In the genomic region with DNA sequence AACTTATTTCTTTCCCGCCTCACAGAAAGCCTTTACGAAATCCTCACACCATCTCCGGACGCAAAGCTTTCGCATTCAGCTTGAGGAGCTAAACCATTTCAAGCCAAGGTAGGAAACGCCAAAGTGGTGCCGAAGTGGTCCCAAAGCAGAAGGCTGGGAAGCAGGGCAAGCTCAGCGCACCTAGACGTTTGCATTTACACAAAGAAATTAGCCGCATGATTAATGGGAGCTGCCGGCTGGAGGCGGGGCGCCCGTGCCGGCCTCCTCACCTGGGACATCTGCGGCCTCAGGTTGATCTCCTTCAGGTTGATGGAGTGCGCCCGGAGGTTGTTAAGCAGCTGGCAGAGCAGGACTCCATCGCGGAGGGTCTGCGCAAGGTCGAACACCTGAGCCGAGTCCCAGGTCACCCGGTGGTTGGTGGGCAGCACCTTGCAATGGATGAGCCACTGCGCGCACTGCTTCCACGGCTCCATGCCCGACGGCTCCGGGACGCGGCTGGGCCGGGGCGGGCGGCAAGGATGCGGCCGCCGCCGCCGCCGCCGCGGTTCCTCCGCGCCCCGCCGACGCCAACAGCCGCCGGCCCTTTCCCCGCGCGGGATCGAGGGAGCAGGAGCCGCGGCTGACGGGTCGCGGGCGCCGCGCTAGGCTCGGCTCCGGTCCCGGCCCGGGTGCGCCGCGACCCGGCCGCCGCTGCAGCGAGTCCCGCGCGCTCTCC, we compare ENCODE assay signal across 7 cellular contexts. TPM values are rescaled to one million over a fixed set of nuclear protein-coding genes. Genes with fewer than 3 reads are reported as not detected.
DNase-seq lines count a peak whose midpoint lies in the region; ATAC-seq lines count a peak whose summit lies in the region.

No MANE protein-coding gene starts in this region.

- H3K27me3 ChIP-seq in iPS DF 6.9 (ENCODE audit: control insufficient read depth, insufficient read depth, low read length): peaks cover 2% of the 10 kb centered on the region; the same call in 1 of the 2 replicates
- H3K27me3 ChIP-seq in skeletal muscle satellite cell (ENCODE audit: control insufficient read depth, insufficient read depth, low read length): peaks cover 23% of the 10 kb centered on the region

- H3K27ac Mint-ChIP-seq in activated naive CD8-positive, alpha-beta T cell treated with anti-CD3 and anti-CD28 coated beads, Interleukin-2, amount 50 U/mL, for 24 hours: peak overlapping the region; percentile 93

- H3K9me3 Mint-ChIP-seq in activated naive CD8-positive, alpha-beta T cell treated with anti-CD3 and anti-CD28 coated beads, Interleukin-2, amount 50 U/mL, for 24 hours: no peaks in the 10 kb centered on the region

- H3K4me2 ChIP-seq in skeletal muscle satellite cell (ENCODE audit: low read length): peak overlapping the region; percentile 93

- H3K4me3 ChIP-seq in iPS DF 6.9 (ENCODE audit: low read length) (peak overlapping the region; percentile 72; the same call in 1 of the 2 replicates), skeletal muscle satellite cell (ENCODE audit: low read length) (peak overlapping the region; percentile 69)

- H3K9ac ChIP-seq in skeletal muscle satellite cell (ENCODE audit: low read depth, low read length): no peak overlapping the region

- H3K4me1 ChIP-seq in iPS DF 6.9 (ENCODE audit: control insufficient read depth, insufficient read depth, low read length) (no peaks in the 10 kb centered on the region), skeletal muscle satellite cell (ENCODE audit: control insufficient read depth, insufficient read depth, low read length) (peaks cover 13% of the 10 kb centered on the region)

- H3K9me3 ChIP-seq in iPS DF 6.9 (ENCODE audit: control insufficient read depth, insufficient read depth, low read length): no peaks in the 10 kb centered on the region
- no peaks in the 10 kb centered on the region for H3K9me3 ChIP-seq in skeletal muscle satellite cell (replicated peaks; ENCODE audit: low read length)

- H3K4me3 Mint-ChIP-seq in activated naive CD8-positive, alpha-beta T cell treated with anti-CD3 and anti-CD28 coated beads, Interleukin-2, amount 50 U/mL, for 24 hours: peak overlapping the region; percentile 95

- no peaks in the 10 kb centered on the region for H3K36me3 ChIP-seq in iPS DF 6.9 (ENCODE audit: control insufficient read depth, insufficient read depth, low read length)
- H3K36me3 ChIP-seq in skeletal muscle satellite cell (ENCODE audit: insufficient read depth, low read length): no peaks in the 10 kb centered on the region

- ATAC-seq in GM19351 (IDR thresholded peaks at IDR 0.05; ENCODE audit: unreplicated experiment) (peak; percentile 11), HG02840 (IDR thresholded peaks at IDR 0.05; ENCODE audit: low FRiP score, unreplicated experiment) (no peak), GM21737 (IDR thresholded peaks at IDR 0.05; ENCODE audit: unreplicated experiment) (no peak)
- ATAC-seq in activated naive CD8-positive, alpha-beta T cell treated with anti-CD3 and anti-CD28 coated beads, Interleukin-2, amount 50 U/mL, for 24 hours: no peak

- peak; percentile 67 for DNase-seq in NCI-H526 treated with DMSO at 0.1 percent for 48 hours (lab: John Stamatoyannopoulos, UW)
- peak; percentile 43 for DNase-seq in activated naive CD8-positive, alpha-beta T cell treated with anti-CD3 and anti-CD28 coated beads, Interleukin-2, amount 50 U/mL, for 24 hours
- DNase-seq in iPS DF 6.9 (ENCODE audit: low read depth, low spot score): no peak

- no peak overlapping the region for H3K27ac ChIP-seq in iPS DF 6.9 (ENCODE audit: low read length)

- H3K4me1 Mint-ChIP-seq in activated naive CD8-positive, alpha-beta T cell treated with anti-CD3 and anti-CD28 coated beads, Interleukin-2, amount 50 U/mL, for 24 hours: peaks cover 42% of the 10 kb centered on the region

- H3K27me3 Mint-ChIP-seq in activated naive CD8-positive, alpha-beta T cell treated with anti-CD3 and anti-CD28 coated beads, Interleukin-2, amount 50 U/mL, for 24 hours: no peaks in the 10 kb centered on the region

- no CpG with 5 or more reads among the region's 76 CpGs for WGBS in iPS DF 6.9 (ENCODE audit: insufficient coverage, insufficient read length)

- no peaks in the 10 kb centered on the region for H3K36me3 Mint-ChIP-seq in activated naive CD8-positive, alpha-beta T cell treated with anti-CD3 and anti-CD28 coated beads, Interleukin-2, amount 50 U/mL, for 24 hours (ENCODE audit: low read depth)

RNA-seq across cellular contexts. Expression of a gene that starts 0.4 kb away (rescaled TPM):
- total RNA-seq in skeletal muscle satellite cell (2012; rRNA removed): 0.22 and 0.25 TPM in 2 replicates
